12 cellular contexts compared by ENCODE assay signal in the genomic region with DNA sequence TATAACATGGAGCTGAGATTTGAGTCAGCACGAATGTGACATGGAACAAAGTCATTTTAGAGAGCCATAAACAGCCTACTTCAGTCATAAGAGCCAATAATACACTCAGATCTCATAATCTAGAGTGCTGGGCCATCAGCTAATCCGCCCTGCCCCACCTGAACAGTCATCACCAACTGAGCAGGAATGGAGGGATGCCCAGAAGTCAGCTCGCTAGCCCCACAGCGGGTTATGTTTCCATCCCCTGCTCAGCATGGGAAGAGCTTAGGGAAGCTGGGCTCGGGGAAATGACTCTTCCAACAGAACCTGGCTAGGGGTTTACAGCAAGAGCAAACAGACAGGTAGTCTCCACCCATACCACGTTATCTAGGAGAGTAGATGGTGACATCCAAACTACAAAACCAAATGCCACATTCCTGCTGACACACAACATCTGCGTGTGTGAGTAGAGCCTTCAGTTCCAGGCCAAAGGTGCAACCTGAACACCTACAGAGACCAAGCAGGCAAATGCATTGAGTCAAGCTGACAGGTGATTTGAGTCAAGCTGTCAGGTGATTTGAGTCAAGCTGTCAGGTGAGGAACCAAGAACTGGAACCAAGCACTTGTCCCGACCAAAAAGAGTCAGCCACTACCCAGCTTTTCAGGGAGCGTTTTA. TPM values are rescaled to one million over a fixed set of nuclear protein-coding genes. Genes with fewer than 3 reads are reported as not detected.
DNase-seq lines count a peak whose midpoint lies in the region; ATAC-seq and TF ChIP-seq lines count a peak whose summit lies in the region.
"Had no signal": no experiment of that assay in that cellular context is flagged by ENCODE, and none has a peak within 500 bp of the region (broad histone marks: within the 10 kb centered on the region; RNA-seq: fewer than 3 reads in every experiment).

No MANE protein-coding gene starts in this region.

- TF ChIP-seq POLR2A in ovary (IDR thresholded peaks at IDR 0.05): no peak

- POLR2A ChIA-PET in activated CD4-positive, alpha-beta T cell treated with anti-CD3 and anti-CD28 coated beads, Interleukin-2, amount 10 ng/mL, durations not matched to agents 7 days and 5 days (lab: Charles Lee): no interaction called here

- H3K9me3 ChIP-seq in hepatocyte (ENCODE audit: low read depth) (no peaks in the 10 kb centered on the region), ovary (no peaks in the 10 kb centered on the region)

- peak overlapping the region; percentile 46 for H3K27ac Mint-ChIP-seq in activated CD4-positive, alpha-beta T cell treated with anti-CD3 and anti-CD28 coated beads, Interleukin-2, amount 10 ng/mL, durations not matched to agents 7 days and 5 days
- no peak overlapping the region for H3K27ac Mint-ChIP-seq in T-helper 2 cell treated with Interferon-gamma antibody and Interleukin-4, amounts not matched to agents 5 μg/mL and 100 μg/mL, for 36 hours
- peak overlapping the region; percentile 5 for H3K27ac Mint-ChIP-seq in stimulated activated naive B cell treated with anti-CD40 and anti-IgM and Interleukin-4, amounts not matched to agents 10 μg/mL and 1 μg/mL and 100 μg/mL, for 72 hours

- CTCF ChIA-PET in activated CD4-positive, alpha-beta T cell treated with anti-CD3 and anti-CD28 coated beads, Interleukin-2, amount 10 ng/mL, durations not matched to agents 7 days and 5 days (lab: Charles Lee): interaction anchor here (0.8 to 1.7 kb wide), 4 partner anchors 10 to 28 kb away, joined by 3 to 6 read pairs (median 3); no protein-coding TSS in a partner anchor

- H3K27me3 Mint-ChIP-seq in activated CD4-positive, alpha-beta T cell treated with anti-CD3 and anti-CD28 coated beads, Interleukin-2, amount 10 ng/mL, durations not matched to agents 7 days and 5 days: no peaks in the 10 kb centered on the region
- no peaks in the 10 kb centered on the region for H3K27me3 Mint-ChIP-seq in T-helper 2 cell treated with Interferon-gamma antibody and Interleukin-4, amounts not matched to agents 5 μg/mL and 100 μg/mL, for 36 hours (ENCODE audit: low read depth)
- no peaks in the 10 kb centered on the region for H3K27me3 Mint-ChIP-seq in stimulated activated naive B cell treated with anti-CD40 and anti-IgM and Interleukin-4, amounts not matched to agents 10 μg/mL and 1 μg/mL and 100 μg/mL, for 72 hours

- no peak for DNase-seq in activated CD4-positive, alpha-beta T cell treated with anti-CD3 and anti-CD28 coated beads, Interleukin-2, amount 10 ng/mL, durations not matched to agents 7 days and 5 days
- no peak for DNase-seq in activated CD4-positive, alpha-beta T cell treated with anti-CD3 and anti-CD28 coated beads for 48 hours
- DNase-seq in T-helper 2 cell treated with Interferon-gamma antibody and Interleukin-4, amounts not matched to agents 5 μg/mL and 100 μg/mL, for 36 hours (ENCODE audit: low spot score): no peak
- peak; percentile 57 for DNase-seq in hepatocyte (ENCODE audit: low spot score)
- DNase-seq in stimulated activated naive B cell treated with anti-CD40 and anti-IgM and Interleukin-4, amounts not matched to agents 10 μg/mL and 1 μg/mL and 100 μg/mL, for 72 hours: no peak
- DNase-seq in ovary: no peak
- no peak for DNase-seq in T1000 (lab: John Stamatoyannopoulos, UW)
- DNase-seq: activated CD4-positive, CD25-positive, alpha-beta regulatory T cell; cortex of kidney; NCI-H146 had no signal

- H3K4me3 Mint-ChIP-seq in activated CD4-positive, alpha-beta T cell treated with anti-CD3 and anti-CD28 coated beads, Interleukin-2, amount 10 ng/mL, durations not matched to agents 7 days and 5 days: peak overlapping the region; percentile 97
- H3K4me3 Mint-ChIP-seq in T-helper 2 cell treated with Interferon-gamma antibody and Interleukin-4, amounts not matched to agents 5 μg/mL and 100 μg/mL, for 36 hours: peak overlapping the region; percentile 98
- peak overlapping the region; percentile 6 to 39 for H3K4me3 Mint-ChIP-seq in stimulated activated naive B cell treated with anti-CD40 and anti-IgM and Interleukin-4, amounts not matched to agents 10 μg/mL and 1 μg/mL and 100 μg/mL, for 72 hours

- ATAC-seq in stimulated activated naive B cell treated with anti-CD40 and anti-IgM and Interleukin-4, amounts not matched to agents 10 μg/mL and 1 μg/mL and 100 μg/mL, for 72 hours (replicated peaks): no peak
- ATAC-seq in GM19452 (IDR thresholded peaks at IDR 0.05; ENCODE audit: unreplicated experiment): no peak
- ATAC-seq: left lobe of liver had no signal

- intact Hi-C loops in ovary (cut with DNase I): loop anchor here in 1 of 4 donors (10.0 kb wide), 1 partner anchor 87 kb away; a partner anchor contains a TSS

- no peak overlapping the region for H2AFZ ChIP-seq in hepatocyte

- TF ChIP-seq CTCF in hepatocyte (IDR thresholded peaks at IDR 0.05; ENCODE audit: poor library complexity) (no peak), ovary (IDR thresholded peaks at IDR 0.05) (no peak)

- H3K27ac ChIP-seq in hepatocyte (peak overlapping the region; percentile 98), ovary (no peak overlapping the region)

- H3K27me3 ChIP-seq in hepatocyte (no peaks in the 10 kb centered on the region), ovary (no peaks in the 10 kb centered on the region)

- H3K4me1 ChIP-seq in hepatocyte (ENCODE audit: insufficient read depth) (peaks cover 23% of the 10 kb centered on the region), ovary (ENCODE audit: insufficient read depth) (peaks cover 14% of the 10 kb centered on the region)

- 74% methylated on average over 9 of the region's 9 CpGs for WGBS in hepatocyte (ENCODE audit: low lambda C conversion rate, missing lambda C conversion rate)
- 65 to 70% (median 70%) methylated on average over 9 of the region's 9 CpGs for WGBS in ovary, 3 donors

- no peaks in the 10 kb centered on the region for H3K9me2 ChIP-seq in hepatocyte (replicated peaks; ENCODE audit: insufficient read depth)

- peak overlapping the region; percentile 92 for H3K4me2 ChIP-seq in hepatocyte

- peaks cover 26% of the 10 kb centered on the region for H3K36me3 Mint-ChIP-seq in activated CD4-positive, alpha-beta T cell treated with anti-CD3 and anti-CD28 coated beads, Interleukin-2, amount 10 ng/mL, durations not matched to agents 7 days and 5 days (ENCODE audit: low read depth)
- H3K36me3 Mint-ChIP-seq in T-helper 2 cell treated with Interferon-gamma antibody and Interleukin-4, amounts not matched to agents 5 μg/mL and 100 μg/mL, for 36 hours (ENCODE audit: low read depth): peaks cover 9% of the 10 kb centered on the region
- peaks cover 7 to 14% of the 10 kb centered on the region in 2 donors for H3K36me3 Mint-ChIP-seq in stimulated activated naive B cell treated with anti-CD40 and anti-IgM and Interleukin-4, amounts not matched to agents 10 μg/mL and 1 μg/mL and 100 μg/mL, for 72 hours

- H3K36me3 ChIP-seq in hepatocyte (replicated peaks; ENCODE audit: insufficient read depth, low read depth): no peaks in the 10 kb centered on the region
- H3K36me3 ChIP-seq in ovary: no peaks in the 10 kb centered on the region

- peaks cover 52% of the 10 kb centered on the region for H3K4me1 Mint-ChIP-seq in activated CD4-positive, alpha-beta T cell treated with anti-CD3 and anti-CD28 coated beads, Interleukin-2, amount 10 ng/mL, durations not matched to agents 7 days and 5 days
- peaks cover 31% of the 10 kb centered on the region for H3K4me1 Mint-ChIP-seq in T-helper 2 cell treated with Interferon-gamma antibody and Interleukin-4, amounts not matched to agents 5 μg/mL and 100 μg/mL, for 36 hours (ENCODE audit: low read depth)
- H3K4me1 Mint-ChIP-seq in stimulated activated naive B cell treated with anti-CD40 and anti-IgM and Interleukin-4, amounts not matched to agents 10 μg/mL and 1 μg/mL and 100 μg/mL, for 72 hours: peaks cover 23 to 54% of the 10 kb centered on the region in 2 donors

- peaks cover 85% of the 10 kb centered on the region for H3K79me2 ChIP-seq in hepatocyte

- no peaks in the 10 kb centered on the region for H3K9me3 Mint-ChIP-seq in activated CD4-positive, alpha-beta T cell treated with anti-CD3 and anti-CD28 coated beads, Interleukin-2, amount 10 ng/mL, durations not matched to agents 7 days and 5 days
- no peaks in the 10 kb centered on the region for H3K9me3 Mint-ChIP-seq in T-helper 2 cell treated with Interferon-gamma antibody and Interleukin-4, amounts not matched to agents 5 μg/mL and 100 μg/mL, for 36 hours
- no peaks in the 10 kb centered on the region for H3K9me3 Mint-ChIP-seq in stimulated activated naive B cell treated with anti-CD40 and anti-IgM and Interleukin-4, amounts not matched to agents 10 μg/mL and 1 μg/mL and 100 μg/mL, for 72 hours

- no peak for TF ChIP-seq EP300 in ovary (IDR thresholded peaks at IDR 0.05)

- H3K4me3 ChIP-seq in hepatocyte (peak overlapping the region; percentile 81), ovary (no peak overlapping the region)

- H4K20me1 ChIP-seq in hepatocyte (ENCODE audit: insufficient read depth, poor library complexity, severe bottlenecking): peaks cover 66% of the 10 kb centered on the region

RNA-seq across cellular contexts. Expression of a gene that starts 2.0 kb away (rescaled TPM):
- total RNA-seq in activated CD4-positive, alpha-beta T cell treated with anti-CD3 and anti-CD28 coated beads, Interleukin-2, amount 10 ng/mL, durations not matched to agents 7 days and 5 days: 10 to 100 TPM; 24.7 to 28.1 TPM
- total RNA-seq in hepatocyte: 18.4 and 21.6 TPM in 2 replicates
- 55.4 and 78.1 TPM in 2 replicates for polyA plus RNA-seq in hepatocyte
- total RNA-seq in ovary: 10 to 100 TPM; 10.5 to 18.5 (median 15.8) TPM
- 10 to 100 TPM; 17.1 to 20.0 TPM for polyA plus RNA-seq in ovary

RNA-seq across cellular contexts. Expression of a gene that starts 41.3 kb away (rescaled TPM):
- total RNA-seq in activated CD4-positive, alpha-beta T cell treated with anti-CD3 and anti-CD28 coated beads, Interleukin-2, amount 10 ng/mL, durations not matched to agents 7 days and 5 days: 1 to 10 TPM; 3.0 to 3.2 TPM
- total RNA-seq in hepatocyte (5.0 and 5.4 TPM in 2 replicates), ovary (1 to 10 TPM; 2.8 to 9.0 (median 5.2) TPM)
- polyA plus RNA-seq in hepatocyte (4.8 and 6.7 TPM in 2 replicates), ovary (1 to 10 TPM; 6.2 to 6.7 TPM)

Comparison
In these comparisons a context has a peak if more than half of its experiments do, and no peak if none do; other contexts are left out.
1. H3K4me3 Mint-ChIP-seq: peak in every context shown above with its lines; median percentile 98 in T-helper 2 cell treated with Interferon-gamma antibody and Interleukin-4, amounts not matched to agents 5 μg/mL and 100 μg/mL, for 36 hours; 97 in activated CD4-positive, alpha-beta T cell treated with anti-CD3 and anti-CD28 coated beads, Interleukin-2, amount 10 ng/mL, durations not matched to agents 7 days and 5 days; 22 in stimulated activated naive B cell treated with anti-CD40 and anti-IgM and Interleukin-4, amounts not matched to agents 10 μg/mL and 1 μg/mL and 100 μg/mL, for 72 hours.